9 cellular contexts compared by ENCODE assay signal in the genomic region with DNA sequence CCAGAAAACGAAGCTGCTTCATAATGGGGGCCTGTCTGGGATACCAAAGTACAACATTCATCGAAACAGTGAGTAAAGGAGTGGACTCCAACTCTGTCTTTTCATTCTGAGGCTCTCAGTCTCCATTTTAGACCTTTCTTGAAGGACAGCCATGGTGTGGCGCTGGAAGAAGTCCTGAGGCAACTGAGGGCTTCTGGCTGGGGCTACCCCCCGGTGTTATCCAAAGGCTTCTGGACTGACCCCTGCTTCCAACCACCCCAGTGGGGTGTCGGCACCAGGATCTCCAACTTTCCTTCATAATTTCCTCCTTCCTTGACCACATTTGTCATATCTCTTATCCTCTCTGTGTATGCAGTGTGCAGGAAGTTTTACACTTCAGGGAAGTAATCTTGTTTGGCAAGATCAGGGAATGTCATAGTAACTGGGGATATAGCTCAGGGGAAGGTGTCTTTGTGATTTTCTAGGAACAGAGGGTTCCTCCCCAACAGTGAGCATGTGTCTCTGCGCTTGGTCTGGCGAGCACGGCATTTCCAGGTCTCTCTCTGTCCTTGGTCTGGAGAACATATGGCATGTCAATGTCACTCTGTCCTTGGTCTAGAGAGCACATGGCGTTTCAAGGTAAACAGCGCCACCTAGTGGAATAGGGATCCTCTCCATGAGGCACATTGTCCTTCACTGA. TPM values are rescaled to one million over a fixed set of nuclear protein-coding genes. Genes with fewer than 3 reads are reported as not detected.
A peak's percentile ranks its signal among the peaks of the same experiment; 100 is the strongest.
DNase-seq lines count a peak whose midpoint lies in the region; ATAC-seq and TF ChIP-seq lines count a peak whose summit lies in the region.
"Had no signal": no experiment of that assay in that cellular context is flagged by ENCODE, and none has a peak within 500 bp of the region (broad histone marks: within the 10 kb centered on the region; RNA-seq: fewer than 3 reads in every experiment).

No MANE protein-coding gene starts in this region.

- CTCF ChIA-PET in activated naive CD4-positive, alpha-beta T cell treated with anti-CD3 and anti-CD28 coated beads for 36 hours (lab: Charles Lee) = interaction anchor here (0.6 to 4.6 kb wide), 13 partner anchors 9 to 772 kb away, joined by 3 to 54 read pairs (median 3); a partner anchor contains a TSS

- H3K27me3 Mint-ChIP-seq in activated naive CD4-positive, alpha-beta T cell treated with anti-CD3 and anti-CD28 coated beads for 36 hours (ENCODE audit: low read depth) = peaks cover 7% of the 10 kb centered on the region

- no peak overlapping the region for H3K27ac Mint-ChIP-seq in activated naive CD4-positive, alpha-beta T cell treated with anti-CD3 and anti-CD28 coated beads for 36 hours
- H3K27ac Mint-ChIP-seq: brain had no signal

- H3K9me3 ChIP-seq in MM.1S (replicated peaks; ENCODE audit: insufficient read depth, low read length) (no peaks in the 10 kb centered on the region), gastrocnemius medialis (no peaks in the 10 kb centered on the region)

- H3K36me3 ChIP-seq in MM.1S (replicated peaks; ENCODE audit: insufficient read depth, low read length) = no peaks in the 10 kb centered on the region
- H3K36me3 ChIP-seq in gastrocnemius medialis = no peaks in the 10 kb centered on the region

- H3K4me3 ChIP-seq in MM.1S (ENCODE audit: low read length) = no peak overlapping the region
- no peak overlapping the region for H3K4me3 ChIP-seq in gastrocnemius medialis

- no peaks in the 10 kb centered on the region for H3F3A ChIP-seq in MM.1S (ENCODE audit: insufficient read depth, low read length)

- peak overlapping the region; percentile 60 for H2AFZ ChIP-seq in MM.1S (ENCODE audit: low read length)

- H3K27me3 ChIP-seq in MM.1S (replicated peaks; ENCODE audit: insufficient read depth, low read length) = no peaks in the 10 kb centered on the region
- H3K27me3 ChIP-seq in gastrocnemius medialis = no peaks in the 10 kb centered on the region

- in situ Hi-C loops in gastrocnemius medialis (cut with MboI; ENCODE audit: low sequenced_read_pairs in 4 of 4) = no loop called here

- H3K4me1 Mint-ChIP-seq in activated naive CD4-positive, alpha-beta T cell treated with anti-CD3 and anti-CD28 coated beads for 36 hours (ENCODE audit: low read depth) = peaks cover 3% of the 10 kb centered on the region
- H3K4me1 Mint-ChIP-seq: brain had no signal

- no peaks in the 10 kb centered on the region for H3K79me2 ChIP-seq in MM.1S (ENCODE audit: low read length)

- H4K20me1 ChIP-seq in MM.1S (ENCODE audit: insufficient read depth, low read length) = no peaks in the 10 kb centered on the region

- intact Hi-C loops in activated naive CD4-positive, alpha-beta T cell treated with anti-CD3 and anti-CD28 coated beads for 36 hours (cut with micrococcal nuclease) = loop anchor here (1.0 to 5.0 kb wide), 4 partner anchors 12 to 596 kb away; a partner anchor contains a TSS
- intact Hi-C loops in Right ventricle myocardium superior (cut with DNase I) (no loop called here), gastrocnemius medialis (cut with DNase I; ENCODE audit: low total_unique reads) (no loop called here)

- H3K9ac ChIP-seq in MM.1S (ENCODE audit: low read length) = peak overlapping the region; percentile 22; the same call in 1 of the 2 replicates

- 0 out of 2 replicates have a peak overlapping the region, but pooled peaks have one; percentile 36 for H3K4me2 ChIP-seq in MM.1S (ENCODE audit: low read depth, low read length)

- peak; percentile 94 for ATAC-seq in SK-N-SH treated with all-trans-retinoic acid at 6 μM for 48 hours
- ATAC-seq in Right ventricle myocardium superior (ENCODE audit: poor library complexity) = peak; percentile 79
- ATAC-seq in gastrocnemius medialis = peak in 1 of 2 donors; percentile 72
- ATAC-seq in HG03520 (IDR thresholded peaks at IDR 0.05; ENCODE audit: unreplicated experiment) = no peak
- ATAC-seq in GM18511 (IDR thresholded peaks at IDR 0.05; ENCODE audit: unreplicated experiment) = no peak

- H3K9me3 Mint-ChIP-seq in activated naive CD4-positive, alpha-beta T cell treated with anti-CD3 and anti-CD28 coated beads for 36 hours = peaks cover 4% of the 10 kb centered on the region

- no peak overlapping the region for H3K4me3 Mint-ChIP-seq in activated naive CD4-positive, alpha-beta T cell treated with anti-CD3 and anti-CD28 coated beads for 36 hours
- H3K4me3 Mint-ChIP-seq: brain had no signal

- peak; percentile 73 for DNase-seq in EL
- DNase-seq in MM.1S = peak; percentile 92
- peak; percentile 84 for DNase-seq in activated naive CD4-positive, alpha-beta T cell treated with anti-CD3 and anti-CD28 coated beads for 36 hours
- peak; percentile 47 for DNase-seq in Right ventricle myocardium superior
- peak; percentile 20 to 31 for DNase-seq in gastrocnemius medialis

- H3K4me1 ChIP-seq in MM.1S (ENCODE audit: low read length) (peaks cover 6% of the 10 kb centered on the region), gastrocnemius medialis (no peaks in the 10 kb centered on the region)

- H3K27ac ChIP-seq in MM.1S (ENCODE audit: low read length) (no peak overlapping the region), gastrocnemius medialis (no peak overlapping the region)

- no peaks in the 10 kb centered on the region for H3K36me3 Mint-ChIP-seq in activated naive CD4-positive, alpha-beta T cell treated with anti-CD3 and anti-CD28 coated beads for 36 hours (ENCODE audit: low read depth)

- TF ChIP-seq CTCF in MM.1S (IDR thresholded peaks at IDR 0.05; ENCODE audit: low read length) (peak; percentile 89), gastrocnemius medialis (IDR thresholded peaks at IDR 0.05 in 4 of 5, conservative IDR thresholded peaks at IDR 0.05 in 1 of 5) (peak; percentile 57 to 74 (median 68))

- no peaks in the 10 kb centered on the region for H3K9me2 ChIP-seq in MM.1S (replicated peaks; ENCODE audit: insufficient read depth, low read length)

- no peak for TF ChIP-seq POLR2A in gastrocnemius medialis (IDR thresholded peaks at IDR 0.05)

TF ChIP-seq in SK-N-SH treated with all-trans-retinoic acid at 6 μM for 48 hours, 23 proteins besides CTCF, POLR2A, EP300 and RAD21:
- TF ChIP-seq TOX (CRISPR knock-in tag; IDR thresholded peaks at IDR 0.05; ENCODE audit: borderline replicate concordance) (no peak), TCF4 (CRISPR knock-in tag; IDR thresholded peaks at IDR 0.05; ENCODE audit: borderline replicate concordance) (peak; percentile 42; the same call in 1 of the 2 replicates)

RNA-seq across cellular contexts. Expression of a gene that starts 19.4 kb away (rescaled TPM):
- total RNA-seq in activated naive CD4-positive, alpha-beta T cell treated with anti-CD3 and anti-CD28 coated beads for 36 hours = 10 to 100 TPM; 35.2 to 38.3 TPM
- total RNA-seq in Right ventricle myocardium superior (43.7 TPM), gastrocnemius medialis (10 to 100 TPM; 53.8 to 77.8 (median 62.1) TPM)

RNA-seq across cellular contexts. Expression of a gene that starts 51.2 kb away (rescaled TPM):
- total RNA-seq in activated naive CD4-positive, alpha-beta T cell treated with anti-CD3 and anti-CD28 coated beads for 36 hours = not detected
- not detected for total RNA-seq in Right ventricle myocardium superior
- total RNA-seq in gastrocnemius medialis = not detected

RNA-seq across cellular contexts. Expression of a gene that starts 51.3 kb away (rescaled TPM):
- total RNA-seq in activated naive CD4-positive, alpha-beta T cell treated with anti-CD3 and anti-CD28 coated beads for 36 hours = 1 to 10 TPM in 1 of 2 experiments, under 1 TPM in 1; 0.84 to 1.9 TPM
- total RNA-seq in Right ventricle myocardium superior = 1.0 TPM
- 1 to 10 TPM in 1 of 4 donors, not detected in 3; 1.8 TPM for total RNA-seq in gastrocnemius medialis

RNA-seq across cellular contexts. Expression of a gene that starts 51.4 kb away (rescaled TPM):
- total RNA-seq in activated naive CD4-positive, alpha-beta T cell treated with anti-CD3 and anti-CD28 coated beads for 36 hours = 1 to 10 TPM; 2.1 to 3.4 TPM
- total RNA-seq in Right ventricle myocardium superior = 1.7 TPM
- total RNA-seq in gastrocnemius medialis = 10 to 100 TPM in 1 of 4 donors, 1 to 10 TPM in 2, under 1 TPM in 1; 0.81 to 13.4 (median 2.0) TPM

Comparison
In these comparisons a context has a peak if more than half of its experiments do, and no peak if none do; other contexts are left out.
1. DNase-seq: peak in every context shown above with its lines; median percentile 92 in MM.1S; 84 in activated naive CD4-positive, alpha-beta T cell treated with anti-CD3 and anti-CD28 coated beads for 36 hours; 73 in EL; 47 in Right ventricle myocardium superior; 26 in gastrocnemius medialis.
2. ATAC-seq: peak in SK-N-SH treated with all-trans-retinoic acid at 6 μM for 48 hours (single experiment) and Right ventricle myocardium superior (single experiment); none in HG03520 (single experiment) and GM18511 (single experiment).